8 cellular contexts compared by ENCODE assay signal in the genomic region with DNA sequence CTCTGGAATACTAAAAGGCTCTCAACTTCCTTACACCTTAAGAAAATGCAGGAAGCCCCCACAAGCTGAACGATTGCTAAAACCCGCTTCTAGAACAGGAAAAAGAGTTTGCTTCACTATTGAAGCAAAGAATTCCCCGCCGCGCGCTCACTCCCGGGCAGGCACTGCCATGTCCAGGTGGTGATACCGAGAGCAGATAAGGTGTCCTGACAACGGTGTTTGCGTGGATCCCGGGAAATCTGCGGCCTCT. TPM values are rescaled to one million over a fixed set of nuclear protein-coding genes. Genes with fewer than 3 reads are reported as not detected.
DNase-seq lines count a peak whose midpoint lies in the region; ATAC-seq and TF ChIP-seq lines count a peak whose summit lies in the region.

No MANE protein-coding gene starts in this region.

- H3K4me1 Mint-ChIP-seq in T-helper 2 cell treated with Interferon-gamma antibody and Interleukin-4, amounts not matched to agents 5 μg/mL and 100 μg/mL, for 36 hours (ENCODE audit: low read depth), result peaks cover 13% of the 10 kb centered on the region
- peaks cover 18% of the 10 kb centered on the region for H3K4me1 Mint-ChIP-seq in memory B cell

- TF ChIP-seq POLR2A in upper lobe of left lung (IDR thresholded peaks at IDR 0.05), result no peak

- H3K9me3 Mint-ChIP-seq in T-helper 2 cell treated with Interferon-gamma antibody and Interleukin-4, amounts not matched to agents 5 μg/mL and 100 μg/mL, for 36 hours, result no peaks in the 10 kb centered on the region
- no peaks in the 10 kb centered on the region for H3K9me3 Mint-ChIP-seq in memory B cell

- ATAC-seq in memory B cell (ENCODE audit: low read depth) (no peak), upper lobe of left lung (ENCODE audit: low FRiP score in 2 of 2) (no peak)

- no peaks in the 10 kb centered on the region for H3K36me3 Mint-ChIP-seq in T-helper 2 cell treated with Interferon-gamma antibody and Interleukin-4, amounts not matched to agents 5 μg/mL and 100 μg/mL, for 36 hours (ENCODE audit: low read depth)
- H3K36me3 Mint-ChIP-seq in memory B cell, result no peaks in the 10 kb centered on the region

- no peaks in the 10 kb centered on the region for H3K36me3 ChIP-seq in upper lobe of left lung

- peak overlapping the region; percentile 64 to 86 (median 78) for H3K27ac ChIP-seq in upper lobe of left lung

- peaks cover 58% of the 10 kb centered on the region for H3K27me3 Mint-ChIP-seq in T-helper 2 cell treated with Interferon-gamma antibody and Interleukin-4, amounts not matched to agents 5 μg/mL and 100 μg/mL, for 36 hours (ENCODE audit: low read depth)
- H3K27me3 Mint-ChIP-seq in memory B cell, result peaks cover 4% of the 10 kb centered on the region

- H3K9me3 ChIP-seq in upper lobe of left lung, result no peaks in the 10 kb centered on the region

- no peak for TF ChIP-seq CTCF in upper lobe of left lung (IDR thresholded peaks at IDR 0.05)

- peak overlapping the region; percentile 60 to 83 (median 74) for H3K4me3 ChIP-seq in upper lobe of left lung

- TF ChIP-seq EP300 in upper lobe of left lung (IDR thresholded peaks at IDR 0.05), result no peak

- H3K27me3 ChIP-seq in upper lobe of left lung, result no peaks in the 10 kb centered on the region

- 1 to 3% methylated on average over 7 to 12 of the region's 12 CpGs for WGBS in upper lobe of left lung, 2 donors

- peaks cover 11 to 21% (median 17%) of the 10 kb centered on the region in 4 donors for H3K4me1 ChIP-seq in upper lobe of left lung

- H3K4me3 Mint-ChIP-seq in T-helper 2 cell treated with Interferon-gamma antibody and Interleukin-4, amounts not matched to agents 5 μg/mL and 100 μg/mL, for 36 hours, result peak overlapping the region; percentile 80
- peak overlapping the region; percentile 82 for H3K4me3 Mint-ChIP-seq in memory B cell

- no peak overlapping the region for H3K27ac Mint-ChIP-seq in T-helper 2 cell treated with Interferon-gamma antibody and Interleukin-4, amounts not matched to agents 5 μg/mL and 100 μg/mL, for 36 hours
- no peak overlapping the region for H3K27ac Mint-ChIP-seq in memory B cell

- DNase-seq in T-helper 2 cell treated with Interferon-gamma antibody and Interleukin-4, amounts not matched to agents 5 μg/mL and 100 μg/mL, for 36 hours (ENCODE audit: low spot score), result no peak
- DNase-seq in T-helper 2 cell (no peak), NCI-H345 (lab: John Stamatoyannopoulos, UW) (peak; percentile 34), memory B cell (ENCODE audit: low spot score in 2 of 2) (peak in 1 of 2 donors; percentile 19), upper lobe of left lung (peak in 1 of 2 donors; percentile 33), NCI-H1694 treated with DMSO at 0.1 percent for 48 hours (lab: John Stamatoyannopoulos, UW) (no peak)
- DNase-seq in central memory CD4-positive, alpha-beta T cell, result peak; percentile 7
- no peak for DNase-seq in effector CD4-positive, alpha-beta T cell

RNA-seq across cellular contexts. Expression of gene RRAGD, which starts 1.1 kb away (rescaled TPM):
- 10 to 100 TPM; 17.5 to 62.7 (median 29.7) TPM for total RNA-seq in upper lobe of left lung

RNA-seq across cellular contexts. Expression of gene ANKRD6, which starts 22.0 kb away (rescaled TPM):
- 10 to 100 TPM; 14.5 to 60.8 (median 30.7) TPM for total RNA-seq in upper lobe of left lung

RNA-seq across cellular contexts. Expression of gene UBE2J1, which starts 58.4 kb away (rescaled TPM):
- 10 to 100 TPM; 16.5 to 55.5 (median 37.4) TPM for total RNA-seq in upper lobe of left lung

Comparison
In these comparisons a context has a peak if more than half of its experiments do, and no peak if none do; other contexts are left out.
1. DNase-seq: peak in NCI-H345 (single experiment) and central memory CD4-positive, alpha-beta T cell (single experiment); none in T-helper 2 cell treated with Interferon-gamma antibody and Interleukin-4, amounts not matched to agents 5 μg/mL and 100 μg/mL, for 36 hours (single experiment), T-helper 2 cell (0 of 5), effector CD4-positive, alpha-beta T cell (single experiment) and NCI-H1694 treated with DMSO at 0.1 percent for 48 hours (single experiment).